1 cellular context compared by ENCODE assay signal in the genomic region with DNA sequence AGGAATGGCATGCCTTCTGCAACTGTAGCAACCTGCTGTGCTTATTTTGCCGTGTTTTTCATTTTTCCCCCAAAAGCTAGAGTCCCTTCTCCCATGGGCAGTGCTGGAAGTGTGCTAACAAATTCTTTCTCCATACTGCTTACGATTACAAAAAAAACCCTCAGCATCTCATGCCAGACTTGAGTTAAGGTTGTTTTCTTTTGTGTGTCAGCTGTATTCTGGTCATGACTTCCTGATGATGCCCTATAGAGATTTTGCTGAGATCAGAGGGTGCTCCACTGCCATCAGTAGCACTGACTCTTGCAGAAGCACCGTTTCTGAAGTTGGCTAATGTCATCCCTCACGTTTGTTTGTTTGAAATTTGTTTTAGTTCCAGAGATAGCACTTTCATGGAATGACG.
TF ChIP-seq lines count a peak whose summit lies in the region.

No MANE protein-coding gene starts in this region.

TF ChIP-seq in HepG2, 621 proteins besides CTCF, POLR2A, EP300 and RAD21:
- TF ChIP-seq ZNF337 (CRISPR knock-in tag; IDR thresholded peaks at IDR 0.05; ENCODE audit: borderline replicate concordance, low read depth) (no peak), ZMYM3 (CRISPR knock-in tag; IDR thresholded peaks at IDR 0.05) (no peak), CC2D1A (CRISPR knock-in tag; IDR thresholded peaks at IDR 0.05) (no peak), SIX4 (CRISPR knock-in tag; IDR thresholded peaks at IDR 0.05) (no peak), ZNF207 (IDR thresholded peaks at IDR 0.05; ENCODE audit: borderline replicate concordance) (no peak), ZNF543 (CRISPR knock-in tag; IDR thresholded peaks at IDR 0.05) (no peak), ZNF724P (CRISPR knock-in tag; IDR thresholded peaks at IDR 0.05; ENCODE audit: borderline replicate concordance) (no peak)
- TF ChIP-seq, protein P1, sequence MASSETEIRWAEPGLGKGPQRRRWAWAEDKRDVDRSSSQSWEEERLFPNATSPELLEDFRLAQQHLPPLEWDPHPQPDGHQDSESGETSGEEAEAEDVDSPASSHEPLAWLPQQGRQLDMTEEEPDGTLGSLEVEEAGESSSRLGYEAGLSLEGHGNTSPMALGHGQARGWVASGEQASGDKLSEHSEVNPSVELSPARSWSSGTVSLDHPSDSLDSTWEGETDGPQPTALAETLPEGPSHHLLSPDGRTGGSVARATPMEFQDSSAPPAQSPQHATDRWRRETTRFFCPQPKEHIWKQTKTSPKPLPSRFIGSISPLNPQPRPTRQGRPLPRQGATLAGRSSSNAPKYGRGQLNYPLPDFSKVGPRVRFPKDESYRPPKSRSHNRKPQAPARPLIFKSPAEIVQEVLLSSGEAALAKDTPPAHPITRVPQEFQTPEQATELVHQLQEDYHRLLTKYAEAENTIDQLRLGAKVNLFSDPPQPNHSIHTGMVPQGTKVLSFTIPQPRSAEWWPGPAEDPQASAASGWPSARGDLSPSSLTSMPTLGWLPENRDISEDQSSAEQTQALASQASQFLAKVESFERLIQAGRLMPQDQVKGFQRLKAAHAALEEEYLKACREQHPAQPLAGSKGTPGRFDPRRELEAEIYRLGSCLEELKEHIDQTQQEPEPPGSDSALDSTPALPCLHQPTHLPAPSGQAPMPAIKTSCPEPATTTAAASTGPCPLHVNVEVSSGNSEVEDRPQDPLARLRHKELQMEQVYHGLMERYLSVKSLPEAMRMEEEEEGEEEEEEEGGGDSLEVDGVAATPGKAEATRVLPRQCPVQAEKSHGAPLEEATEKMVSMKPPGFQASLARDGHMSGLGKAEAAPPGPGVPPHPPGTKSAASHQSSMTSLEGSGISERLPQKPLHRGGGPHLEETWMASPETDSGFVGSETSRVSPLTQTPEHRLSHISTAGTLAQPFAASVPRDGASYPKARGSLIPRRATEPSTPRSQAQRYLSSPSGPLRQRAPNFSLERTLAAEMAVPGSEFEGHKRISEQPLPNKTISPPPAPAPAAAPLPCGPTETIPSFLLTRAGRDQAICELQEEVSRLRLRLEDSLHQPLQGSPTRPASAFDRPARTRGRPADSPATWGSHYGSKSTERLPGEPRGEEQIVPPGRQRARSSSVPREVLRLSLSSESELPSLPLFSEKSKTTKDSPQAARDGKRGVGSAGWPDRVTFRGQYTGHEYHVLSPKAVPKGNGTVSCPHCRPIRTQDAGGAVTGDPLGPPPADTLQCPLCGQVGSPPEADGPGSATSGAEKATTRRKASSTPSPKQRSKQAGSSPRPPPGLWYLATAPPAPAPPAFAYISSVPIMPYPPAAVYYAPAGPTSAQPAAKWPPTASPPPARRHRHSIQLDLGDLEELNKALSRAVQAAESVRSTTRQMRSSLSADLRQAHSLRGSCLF (CRISPR knock-in tag; IDR thresholded peaks at IDR 0.05; ENCODE audit: borderline replicate concordance): no peak
